ENCODE assay signal across 8 cellular contexts in genomic region chr12:31234955-31235867, GRCh38.
DNase-seq lines count a peak whose midpoint lies in the region; ATAC-seq, FAIRE-seq and TF ChIP-seq lines count a peak whose summit lies in the region.

No MANE protein-coding gene starts in this region.

- DNase-seq in G401 (ENCODE audit: low spot score) (peak; percentile 30), NCI-H2107 (lab: John Stamatoyannopoulos, UW) (peak; percentile 91), K562 (ENCODE audit: extremely low read depth in 1 of 4, low spot score in 3 of 4) (peak; percentile 25 to 53 (median 42)), kidney tubule cell (ENCODE audit: low spot score) (peak; percentile 47), cerebellum (ENCODE audit: low spot score) (no peak), 8988T (no peak), aorta (no peak)

- no peak overlapping the region for H3K9ac ChIP-seq in K562 (ENCODE audit: insufficient read depth in 1 of 2, low read depth in 2 of 2, low read length in 2 of 2)

- H3K4me1 ChIP-seq in K562 (replicated peaks in 1 of 2; ENCODE audit: control insufficient read depth in 2 of 2, insufficient read depth in 2 of 2, low read length in 2 of 2), result no peaks in the 10 kb centered on the region
- H3K4me1 ChIP-seq in aorta (ENCODE audit: control insufficient read depth in 1 of 2, insufficient read depth in 2 of 2, low read length in 2 of 2), result no peaks in the 10 kb centered on the region

- peak; percentile 78 for FAIRE-seq in K562 (lab: Jason Lieb, UNC)

- peaks cover 37 to 71% of the 10 kb centered on the region in 2 experiments; a peak in 4 of 5 replicates for H3K27me3 ChIP-seq in K562 (ENCODE audit: control insufficient read depth in 2 of 2, insufficient read depth in 2 of 2, low read length in 2 of 2)
- no peaks in the 10 kb centered on the region for H3K27me3 ChIP-seq in aorta (ENCODE audit: control insufficient read depth in 1 of 2, insufficient read depth in 2 of 2, low read length in 1 of 2)

- WGBS in K562 (ENCODE audit: insufficient coverage, low coverage, missing lambda C conversion rate), result 2% methylated on average over 12 of the region's 12 CpGs
- 31% methylated on average over 12 of the region's 12 CpGs for WGBS in aorta, 2 donors

- in situ Hi-C loops in G401 (cut with HindIII; ENCODE audit: low sequenced_read_pairs), result no loop called here
- in situ Hi-C loops in K562 (cut with MboI), result loop anchor here (5.0 to 25.0 kb wide), 2 partner anchors 393 to 1698 kb away; no protein-coding TSS in a partner anchor

- TF ChIP-seq EP300 in K562 (IDR thresholded peaks at IDR 0.05; ENCODE audit: low read length), result no peak

- POLR2A ChIA-PET in K562 (lab: Yijun Ruan, JAX), result no interaction called here

- CTCF ChIA-PET in K562 (lab: Yijun Ruan, JAX; ENCODE audit: low intra/inter-chr PET ratio), result no interaction called here

- H3K36me3 ChIP-seq in K562 (ENCODE audit: control insufficient read depth, insufficient read depth, low read length) (no peaks in the 10 kb centered on the region), aorta (ENCODE audit: control insufficient read depth in 1 of 2, insufficient read depth in 2 of 2, low read length in 1 of 2) (no peaks in the 10 kb centered on the region)

- BruUV-seq in K562 (replicated peaks; lab: Mats Ljungman, UMichigan), result no TSS peak

- TF ChIP-seq POLR2A in K562 (conservative IDR thresholded peaks at IDR 0.05), result no peak

- peak in 1 of 2 experiments; percentile 17; a peak in 2 of 4 replicates for TF ChIP-seq RAD21 in K562 (CRISPR knock-in tag; conservative IDR thresholded peaks at IDR 0.05 in 1 of 2, IDR thresholded peaks at IDR 0.05 in 1 of 2)

- ATAC-seq in K562 (peak; percentile 89), HG02938 (IDR thresholded peaks at IDR 0.05; ENCODE audit: unreplicated experiment) (no peak), aorta (ENCODE audit: low FRiP score) (no peak)

- H3K27ac ChIP-seq in K562 (ENCODE audit: extremely low read depth, low read depth, low read length), result no peak overlapping the region
- no peak overlapping the region for H3K27ac ChIP-seq in aorta (ENCODE audit: low read depth in 1 of 2, low read length in 2 of 2)

- no peak overlapping the region for H2AFZ ChIP-seq in K562 (ENCODE audit: low read depth, low read length)

- H3K79me2 ChIP-seq in K562 (ENCODE audit: control insufficient read depth, insufficient read depth, low read length), result no peaks in the 10 kb centered on the region

- no peaks in the 10 kb centered on the region; the same call in 1 of the 2 replicates for H4K20me1 ChIP-seq in K562 (replicated peaks; ENCODE audit: control insufficient read depth, insufficient read depth, low read length)

- TF ChIP-seq CTCF in K562 (IDR thresholded peaks at IDR 0.05 in 2 of 3, conservative IDR thresholded peaks at IDR 0.05 in 1 of 3; ENCODE audit: insufficient read depth in 2 of 3, low read depth in 1 of 3, low read length in 3 of 3), result peak; percentile 38 to 61 (median 42)

- intact Hi-C loops in K562 (cut with micrococcal nuclease), result loop anchor here (5.0 kb wide), 1 partner anchor 118 kb away; no protein-coding TSS in a partner anchor
- intact Hi-C loops in aorta (cut with DNase I), result no loop called here

- H3K9me3 ChIP-seq in K562 (replicated peaks; ENCODE audit: control insufficient read depth, insufficient read depth, low read depth, low read length), result no peaks in the 10 kb centered on the region
- no peaks in the 10 kb centered on the region for H3K9me3 ChIP-seq in aorta (ENCODE audit: control insufficient read depth, low read length)

- H3K4me3 ChIP-seq in K562 (no peak overlapping the region), aorta (ENCODE audit: low read length in 2 of 2) (no peak overlapping the region)

- no peak overlapping the region for H3K4me2 ChIP-seq in K562 (ENCODE audit: insufficient read depth, low read length)

- no peaks in the 10 kb centered on the region for H3K9me1 ChIP-seq in K562 (ENCODE audit: control insufficient read depth, insufficient read depth, low read length)

TF ChIP-seq in K562, 482 proteins besides CTCF, POLR2A, EP300 and RAD21:
- TF ChIP-seq ZNF561 (CRISPR knock-in tag; conservative IDR thresholded peaks at IDR 0.05) (no peak), EP400 (IDR thresholded peaks at IDR 0.05) (no peak), MEF2A (IDR thresholded peaks at IDR 0.05; ENCODE audit: control insufficient read depth, low read depth, low read length) (no peak), ZNF282 (CRISPR knock-in tag; IDR thresholded peaks at IDR 0.05) (no peak), SNAPC5 (CRISPR knock-in tag; IDR thresholded peaks at IDR 0.05) (no peak), ZNF174 (CRISPR knock-in tag; IDR thresholded peaks at IDR 0.05) (no peak), USF2 (CRISPR knock-in tag; IDR thresholded peaks at IDR 0.05) (no peak), UBTF (IDR thresholded peaks at IDR 0.05; ENCODE audit: borderline replicate concordance in 1 of 2, low read depth in 2 of 2, low read length in 2 of 2) (no peak), ID3 (CRISPR knock-in tag; IDR thresholded peaks at IDR 0.05) (no peak), ID3 (tag; IDR thresholded peaks at IDR 0.05) (no peak), ZNF584 (CRISPR knock-in tag; IDR thresholded peaks at IDR 0.05; ENCODE audit: low read depth) (no peak), FOXK1 (CRISPR knock-in tag; IDR thresholded peaks at IDR 0.05; ENCODE audit: borderline replicate concordance) (no peak)

Comparison
In these comparisons a context has a peak if more than half of its experiments do, and no peak if none do; other contexts are left out.
1. DNase-seq: peak in G401 (single experiment), NCI-H2107 (single experiment), K562 (4 of 4) and kidney tubule cell (single experiment); none in cerebellum (single experiment), 8988T (single experiment) and aorta (0 of 2).